In genomic region chr6:150764638-150765456, GRCh38 we compare ENCODE assay signal across 12 cellular contexts.
DNase-seq lines count a peak whose midpoint lies in the region; ATAC-seq and TF ChIP-seq lines count a peak whose summit lies in the region.
"Had no signal": no experiment of that assay in that cellular context is flagged by ENCODE, and none has a peak within 500 bp of the region (broad histone marks: within the 10 kb centered on the region; RNA-seq: fewer than 3 reads in every experiment).

No MANE protein-coding gene starts in this region.

- peaks cover 60% of the 10 kb centered on the region for H3K4me1 Mint-ChIP-seq in mesothelial cell of epicardium
- peaks cover 6% of the 10 kb centered on the region for H3K4me1 Mint-ChIP-seq in endodermal cell
- H3K4me1 Mint-ChIP-seq: CD8-positive, alpha-beta memory T cell had no signal

- no peaks in the 10 kb centered on the region for H3K27me3 ChIP-seq in endodermal cell (ENCODE audit: control insufficient read depth, insufficient read depth, low read length, poor library complexity, severe bottlenecking)

- H3K36me3 Mint-ChIP-seq in mesothelial cell of epicardium, result peaks cover 8% of the 10 kb centered on the region
- H3K36me3 Mint-ChIP-seq in endodermal cell (ENCODE audit: low read depth), result no peaks in the 10 kb centered on the region

- ATAC-seq in GM18858 (IDR thresholded peaks at IDR 0.05; ENCODE audit: unreplicated experiment) (peak; percentile 20), GM21825 (IDR thresholded peaks at IDR 0.05; ENCODE audit: unreplicated experiment) (peak; percentile 33), HG03521 (IDR thresholded peaks at IDR 0.05; ENCODE audit: unreplicated experiment) (peak; percentile 24)
- ATAC-seq: left cardiac atrium had no signal

- H3K4me1 ChIP-seq in endodermal cell (ENCODE audit: control insufficient read depth, insufficient read depth, low read length), result no peaks in the 10 kb centered on the region

- no peak overlapping the region for H3K9ac ChIP-seq in endodermal cell (ENCODE audit: extremely low read depth, low read length, poor library complexity, severe bottlenecking)

- no peaks in the 10 kb centered on the region for H3K9me3 ChIP-seq in endodermal cell (ENCODE audit: control insufficient read depth, low read length)

- H3K27ac ChIP-seq in endodermal cell (ENCODE audit: low read depth, low read length), result no peak overlapping the region

- TF ChIP-seq CTCF in mesothelial cell of epicardium (IDR thresholded peaks at IDR 0.05; ENCODE audit: unreplicated experiment), result no peak
- no peak for TF ChIP-seq CTCF in endodermal cell (conservative IDR thresholded peaks at IDR 0.05)

- H3K27ac Mint-ChIP-seq in mesothelial cell of epicardium, result peak overlapping the region; percentile 64
- no peak overlapping the region for H3K27ac Mint-ChIP-seq in endodermal cell

- no peaks in the 10 kb centered on the region for H3K9me3 Mint-ChIP-seq in mesothelial cell of epicardium
- no peaks in the 10 kb centered on the region for H3K9me3 Mint-ChIP-seq in endodermal cell
- H3K9me3 Mint-ChIP-seq: CD8-positive, alpha-beta memory T cell had no signal

- H3K4me3 ChIP-seq in endodermal cell (ENCODE audit: low read length), result no peak overlapping the region

- H3K27me3 Mint-ChIP-seq in mesothelial cell of epicardium (ENCODE audit: low read depth) (no peaks in the 10 kb centered on the region), endodermal cell (ENCODE audit: insufficient read depth) (no peaks in the 10 kb centered on the region)
- H3K27me3 Mint-ChIP-seq: CD8-positive, alpha-beta memory T cell had no signal

- no peak for DNase-seq in mesothelial cell of epicardium (ENCODE audit: low spot score in 2 of 2, unreplicated experiment in 2 of 2)
- no peak for DNase-seq in GM19240 (ENCODE audit: insufficient read length, low spot score)
- DNase-seq in endodermal cell, result no peak
- no peak for DNase-seq in NCI-H128 (lab: John Stamatoyannopoulos, UW; ENCODE audit: unreplicated experiment)
- DNase-seq in stimulated activated naive CD4-positive, alpha-beta T cell (lab: John Stamatoyannopoulos, UW), result no peak
- DNase-seq: aorta; CD8-positive, alpha-beta memory T cell; left cardiac atrium; NCI-H2171 treated with DMSO at 0.1 percent for 48 hours had no signal

- H3K4me3 Mint-ChIP-seq in mesothelial cell of epicardium, result no peak overlapping the region
- no peak overlapping the region for H3K4me3 Mint-ChIP-seq in endodermal cell
- H3K4me3 Mint-ChIP-seq: CD8-positive, alpha-beta memory T cell had no signal

- H3K36me3 ChIP-seq in endodermal cell (ENCODE audit: control insufficient read depth, insufficient read depth, low read length), result no peaks in the 10 kb centered on the region

- WGBS in endodermal cell (ENCODE audit: insufficient coverage in 1 of 2, insufficient read length in 1 of 2), 2 experiments, result 79 to 85% methylated on average over 6 to 11 of the region's 11 CpGs
